ENCODE assay signal across 9 cellular contexts in genomic region chr2:73063909-73064875, GRCh38. TPM values are rescaled to one million over a fixed set of nuclear protein-coding genes. Genes with fewer than 3 reads are reported as not detected.
DNase-seq lines count a peak whose midpoint lies in the region; ATAC-seq, FAIRE-seq and TF ChIP-seq lines count a peak whose summit lies in the region.
"Had no signal": no experiment of that assay in that cellular context is flagged by ENCODE, and none has a peak within 500 bp of the region (broad histone marks: within the 10 kb centered on the region; RNA-seq: fewer than 3 reads in every experiment).

No MANE protein-coding gene starts in this region.

- POLR2A ChIA-PET in AG04449 (lab: Yijun Ruan, JAX) (interaction anchor here (0.7 to 1.2 kb wide), 3 partner anchors 25 to 170 kb away, joined by 3 read pairs; partner anchors contain the start of genes CCT7 and RAB11FIP5), K562 (lab: Yijun Ruan, JAX) (interaction anchor here (0.6 to 1.9 kb wide), 9 partner anchors 9 to 1989 kb away, joined by 3 to 6 read pairs (median 3); no protein-coding TSS in a partner anchor)

- TF ChIP-seq POLR2A in K562 (conservative IDR thresholded peaks at IDR 0.05) (no peak), tibial nerve (IDR thresholded peaks at IDR 0.05) (no peak)

- H3K27ac Mint-ChIP-seq in activated naive CD4-positive, alpha-beta T cell treated with anti-CD3 and anti-CD28 coated beads for 36 hours = no peak overlapping the region

- H3K36me3 ChIP-seq in K562 (ENCODE audit: control insufficient read depth, insufficient read depth, low read length) = peaks cover 20% of the 10 kb centered on the region
- H3K36me3 ChIP-seq in tibial nerve = no peaks in the 10 kb centered on the region

- H3K27me3 Mint-ChIP-seq in activated naive CD4-positive, alpha-beta T cell treated with anti-CD3 and anti-CD28 coated beads for 36 hours (ENCODE audit: low read depth) = no peaks in the 10 kb centered on the region

- H3K4me1 ChIP-seq in K562 (replicated peaks in 1 of 2; ENCODE audit: control insufficient read depth in 2 of 2, insufficient read depth in 2 of 2, low read length in 2 of 2) = peaks cover 19 to 52% of the 10 kb centered on the region in 2 experiments; a peak in 4 of 5 replicates
- peaks cover 0 to 25% (median 3%) of the 10 kb centered on the region in 4 donors for H3K4me1 ChIP-seq in tibial nerve

- H2AFZ ChIP-seq in K562 (ENCODE audit: low read depth, low read length) = peak overlapping the region; percentile 35

- peak overlapping the region; percentile 71 for H3K4me2 ChIP-seq in K562 (ENCODE audit: insufficient read depth, low read length)

- H3K4me1 Mint-ChIP-seq in activated naive CD4-positive, alpha-beta T cell treated with anti-CD3 and anti-CD28 coated beads for 36 hours (ENCODE audit: low read depth) = peaks cover 12% of the 10 kb centered on the region

- peak; percentile 82 for FAIRE-seq in K562 (lab: Jason Lieb, UNC)

- no peak for TF ChIP-seq RAD21 in K562 (CRISPR knock-in tag; conservative IDR thresholded peaks at IDR 0.05 in 1 of 2, IDR thresholded peaks at IDR 0.05 in 1 of 2)

- no TSS peak for BruUV-seq in K562 (replicated peaks; lab: Mats Ljungman, UMichigan)

- no peaks in the 10 kb centered on the region for H3K36me3 Mint-ChIP-seq in activated naive CD4-positive, alpha-beta T cell treated with anti-CD3 and anti-CD28 coated beads for 36 hours (ENCODE audit: low read depth)

- H3K27me3 ChIP-seq in K562 (ENCODE audit: control insufficient read depth in 2 of 2, insufficient read depth in 2 of 2, low read length in 2 of 2) (no peaks in the 10 kb centered on the region), tibial nerve (no peaks in the 10 kb centered on the region)

- 20% methylated on average over 8 of the region's 8 CpGs for WGBS in K562 (ENCODE audit: insufficient coverage, low coverage, missing lambda C conversion rate)
- WGBS in tibial nerve, 2 donors = 79 to 88% methylated on average over 8 of the region's 8 CpGs

- H3K9ac ChIP-seq in K562 (ENCODE audit: insufficient read depth in 1 of 2, low read depth in 2 of 2, low read length in 2 of 2) = peak overlapping the region; percentile 60 to 91

- H4K20me1 ChIP-seq in K562 (replicated peaks; ENCODE audit: control insufficient read depth, insufficient read depth, low read length) = no peaks in the 10 kb centered on the region

- TF ChIP-seq EP300 in K562 (IDR thresholded peaks at IDR 0.05; ENCODE audit: low read length) (peak; percentile 47), tibial nerve (IDR thresholded peaks at IDR 0.05) (no peak)

- H3K79me2 ChIP-seq in K562 (ENCODE audit: control insufficient read depth, insufficient read depth, low read length) = peaks cover 78% of the 10 kb centered on the region

- H3K4me3 Mint-ChIP-seq in activated naive CD4-positive, alpha-beta T cell treated with anti-CD3 and anti-CD28 coated beads for 36 hours = no peak overlapping the region

- no peak overlapping the region for H3K4me3 ChIP-seq in AG04449 (ENCODE audit: low read depth, low read length)
- no peak overlapping the region for H3K4me3 ChIP-seq in K562
- H3K4me3 ChIP-seq in tibial nerve = no peak overlapping the region

- ATAC-seq in K562 (peak; percentile 76), HG02884 (IDR thresholded peaks at IDR 0.05; ENCODE audit: unreplicated experiment) (no peak)

- no peak for TF ChIP-seq CTCF in AG04449 (IDR thresholded peaks at IDR 0.05; ENCODE audit: insufficient read depth, low read length, missing control alignments)
- TF ChIP-seq CTCF in K562 (IDR thresholded peaks at IDR 0.05 in 2 of 3, conservative IDR thresholded peaks at IDR 0.05 in 1 of 3; ENCODE audit: insufficient read depth in 2 of 3, low read depth in 1 of 3, low read length in 3 of 3) = no peak
- no peak for TF ChIP-seq CTCF in tibial nerve (IDR thresholded peaks at IDR 0.05)

- H3K27ac ChIP-seq in K562 (ENCODE audit: extremely low read depth, low read depth, low read length) = peak overlapping the region; percentile 80
- H3K27ac ChIP-seq in tibial nerve = no peak overlapping the region

- no peaks in the 10 kb centered on the region for H3K9me1 ChIP-seq in K562 (ENCODE audit: control insufficient read depth, insufficient read depth, low read length)

- in situ Hi-C loops in K562 (cut with MboI) = no loop called here

- no peaks in the 10 kb centered on the region for H3K9me3 ChIP-seq in K562 (replicated peaks; ENCODE audit: control insufficient read depth, insufficient read depth, low read depth, low read length)
- H3K9me3 ChIP-seq in tibial nerve = no peaks in the 10 kb centered on the region

- H3K9me3 Mint-ChIP-seq in activated naive CD4-positive, alpha-beta T cell treated with anti-CD3 and anti-CD28 coated beads for 36 hours = no peaks in the 10 kb centered on the region

- peak; percentile 31 for DNase-seq in AG04449 (ENCODE audit: low read depth, low spot score)
- DNase-seq in HS-27A (ENCODE audit: low read depth) = peak; percentile 30
- peak; percentile 47 to 69 (median 49) for DNase-seq in K562 (ENCODE audit: extremely low read depth in 1 of 4, low spot score in 3 of 4)
- DNase-seq in kidney tubule cell (ENCODE audit: low spot score) = peak; percentile 81
- DNase-seq in activated naive CD4-positive, alpha-beta T cell treated with anti-CD3 and anti-CD28 coated beads for 36 hours = no peak
- DNase-seq in posterior cingulate gyrus = no peak
- no peak for DNase-seq in tibial nerve (ENCODE audit: low spot score in 2 of 2)
- DNase-seq: NCI-H82 had no signal

- CTCF ChIA-PET in AG04449 (lab: Yijun Ruan, JAX) (interaction anchor here (0.6 to 4.5 kb wide), 13 partner anchors 11 to 1263 kb away, joined by 3 to 28 read pairs (median 4); partner anchors contain the start of gene SPR), K562 (lab: Yijun Ruan, JAX; ENCODE audit: low intra/inter-chr PET ratio) (no interaction called here)
- CTCF ChIA-PET in activated naive CD4-positive, alpha-beta T cell treated with anti-CD3 and anti-CD28 coated beads for 36 hours (lab: Charles Lee) = interaction anchor here (0.6 to 2.2 kb wide), 3 partner anchors 22 to 453 kb away, joined by 3 to 6 read pairs (median 3); no protein-coding TSS in a partner anchor

- intact Hi-C loops in K562 (cut with micrococcal nuclease) = no loop called here
- intact Hi-C loops in activated naive CD4-positive, alpha-beta T cell treated with anti-CD3 and anti-CD28 coated beads for 36 hours (cut with micrococcal nuclease) = no loop called here
- intact Hi-C loops in posterior cingulate gyrus (cut with DNase I) = no loop called here

TF ChIP-seq in K562, 482 proteins besides CTCF, POLR2A, EP300 and RAD21 (continues in another document):
- TF ChIP-seq KDM5B (IDR thresholded peaks at IDR 0.05; ENCODE audit: insufficient replicate concordance, low read depth, low read length) (no peak), NR1H2 (CRISPR knock-in tag; IDR thresholded peaks at IDR 0.05) (no peak), MXD1 (CRISPR knock-in tag; IDR thresholded peaks at IDR 0.05; ENCODE audit: borderline replicate concordance, poor library complexity, severe bottlenecking) (no peak), BMI1 (IDR thresholded peaks at IDR 0.05; ENCODE audit: low read length) (no peak), FOXJ3 (CRISPR knock-in tag; IDR thresholded peaks at IDR 0.05) (no peak)

RNA-seq across cellular contexts. Expression of gene SFXN5, which starts 7.3 kb away (rescaled TPM):
- total RNA-seq in K562 (2011; cell fraction: chromatin; rRNA removed; ENCODE audit: low replicate concordance) = 75.2 and 92.0 TPM in 2 replicates
- total RNA-seq in K562 (2011; cell fraction: nucleolus; rRNA removed) = 41.8 and 49.7 TPM in 2 replicates
- 41.6 and 73.8 TPM in 2 replicates for total RNA-seq in K562 (2011; cell fraction: nucleoplasm; rRNA removed)
- 13.8 and 19.9 TPM in 2 replicates for total RNA-seq in K562 (2014; rRNA removed)
- total RNA-seq in K562 (2014; rRNA removed; fragmentation: Illumina TruSeq; extraction: Trizol) = 12.4 and 14.1 TPM in 2 replicates
- 18.0 and 19.4 TPM in 2 replicates for total RNA-seq in K562 (2015; rRNA removed; fragmentation: Illumina TruSeq; extraction: Trizol)
- total RNA-seq in K562 (2021) = 21.3 and 21.6 TPM in 2 replicates
- polyA plus RNA-seq in K562 (2011; rRNA removed) = 18.2 and 22.6 TPM in 2 replicates
- polyA plus RNA-seq in K562 (2011; cell fraction: cytosol; rRNA removed) = 19.2 and 31.7 TPM in 2 replicates
- 45.6 and 116 TPM in 2 replicates for polyA plus RNA-seq in K562 (2011; cell fraction: nucleus; rRNA removed)
- 14.9 and 19.8 TPM in 2 replicates for polyA plus RNA-seq in K562 (2012)
- polyA plus RNA-seq in K562 (2014; fragmentation: Illumina TruSeq; extraction: Trizol) = 16.0 and 17.4 TPM in 2 replicates
- polyA plus RNA-seq in K562 (2014; fragmentation: Nextera tagmentation; extraction: Ambion mirVana) = 10 to 100 TPM in 1 of 2 experiments, 1 to 10 TPM in 1; 8.3 to 13.4 TPM
- 21.2 and 22.3 TPM in 2 replicates for polyA plus RNA-seq in K562 (2014; rRNA removed)
- 12.5 and 28.7 TPM in 2 replicates for polyA minus RNA-seq in K562 (2011; rRNA and poly(A)+ RNA removed)
- polyA minus RNA-seq in K562 (2011; cell fraction: cytosol; rRNA and poly(A)+ RNA removed) = 8.7 TPM in 2 replicates
- 19.1 and 26.1 TPM in 2 replicates for polyA minus RNA-seq in K562 (2011; cell fraction: nucleus; rRNA and poly(A)+ RNA removed)
- total RNA-seq in activated naive CD4-positive, alpha-beta T cell treated with anti-CD3 and anti-CD28 coated beads for 36 hours = 1 to 10 TPM; 5.3 to 6.8 TPM
- 10 to 100 TPM; 13.8 to 58.1 (median 21.7) TPM for total RNA-seq in tibial nerve

RNA-seq across cellular contexts. Expression of gene RAB11FIP5, which starts 48.6 kb away (rescaled TPM):
- 19.7 and 27.7 TPM in 2 replicates for total RNA-seq in K562 (2011; cell fraction: chromatin; rRNA removed; ENCODE audit: low replicate concordance)
- total RNA-seq in K562 (2011; cell fraction: nucleolus; rRNA removed) = 8.7 and 10.0 TPM in 2 replicates
- total RNA-seq in K562 (2011; cell fraction: nucleoplasm; rRNA removed) = 11.7 and 15.4 TPM in 2 replicates
- total RNA-seq in K562 (2014; rRNA removed) (5.7 and 7.0 TPM in 2 replicates), K562 (2014; rRNA removed; fragmentation: Illumina TruSeq; extraction: Trizol) (6.7 and 6.8 TPM in 2 replicates), K562 (2015; rRNA removed; fragmentation: Illumina TruSeq; extraction: Trizol) (3.4 and 3.7 TPM in 2 replicates), K562 (2021) (8.6 and 9.1 TPM in 2 replicates), tibial nerve (10 to 100 TPM; 35.7 to 40.4 (median 39.4) TPM)
- polyA plus RNA-seq in K562 (2011; rRNA removed) (11.3 and 14.4 TPM in 2 replicates), K562 (2014; fragmentation: Illumina TruSeq; extraction: Trizol) (8.0 and 8.3 TPM in 2 replicates), K562 (2014; fragmentation: Nextera tagmentation; extraction: Ambion mirVana) (1 to 10 TPM; 1.7 TPM), K562 (2014; rRNA removed) (5.7 and 6.4 TPM in 2 replicates)
- 6.8 and 8.8 TPM in 2 replicates for polyA plus RNA-seq in K562 (2011; cell fraction: cytosol; rRNA removed)
- 12.0 and 16.7 TPM in 2 replicates for polyA plus RNA-seq in K562 (2011; cell fraction: nucleus; rRNA removed)
- polyA plus RNA-seq in K562 (2012) = 5.9 and 6.3 TPM in 2 replicates
- polyA minus RNA-seq in K562 (2011; rRNA and poly(A)+ RNA removed) = 10.6 and 16.9 TPM in 2 replicates
- polyA minus RNA-seq in K562 (2011; cell fraction: cytosol; rRNA and poly(A)+ RNA removed) = 5.8 and 8.8 TPM in 2 replicates
- polyA minus RNA-seq in K562 (2011; cell fraction: nucleus; rRNA and poly(A)+ RNA removed) = 4.4 and 5.0 TPM in 2 replicates
- 1 to 10 TPM; 7.3 to 7.4 TPM for total RNA-seq in activated naive CD4-positive, alpha-beta T cell treated with anti-CD3 and anti-CD28 coated beads for 36 hours

Comparison
In these comparisons a context has a peak if more than half of its experiments do, and no peak if none do; other contexts are left out.
1. DNase-seq: peak in AG04449 (single experiment), HS-27A (single experiment), K562 (4 of 4) and kidney tubule cell (single experiment); none in activated naive CD4-positive, alpha-beta T cell treated with anti-CD3 and anti-CD28 coated beads for 36 hours (single experiment), posterior cingulate gyrus (0 of 10) and tibial nerve (0 of 2).